In the genomic region with DNA sequence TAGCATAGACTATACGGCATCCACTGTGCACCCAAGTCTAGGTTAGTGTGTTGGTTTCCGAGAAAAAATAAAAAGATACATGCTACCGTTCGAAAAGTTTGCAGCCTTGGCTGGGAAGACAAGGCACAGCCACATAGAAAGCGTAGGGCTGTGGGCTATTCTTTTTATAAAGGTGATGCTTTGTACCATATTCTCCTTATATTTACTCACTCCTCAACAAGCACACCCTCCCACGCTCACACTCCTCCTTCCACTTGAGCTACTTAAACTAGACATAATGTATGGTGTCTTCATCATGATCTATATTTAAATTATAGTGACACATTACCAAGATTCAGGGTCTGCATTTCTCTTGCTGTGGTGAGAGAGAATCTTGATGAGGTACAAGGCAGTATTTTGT, we compare ENCODE assay signal across 15 cellular contexts.
DNase-seq lines count a peak whose midpoint lies in the region; ATAC-seq and TF ChIP-seq lines count a peak whose summit lies in the region.
"Had no signal": no experiment of that assay in that cellular context is flagged by ENCODE, and none has a peak within 500 bp of the region (broad histone marks: within the 10 kb centered on the region; RNA-seq: fewer than 3 reads in every experiment).

No MANE protein-coding gene starts in this region.

- H2BK15ac ChIP-seq in mesendoderm (replicated peaks; ENCODE audit: low read depth) = no peak overlapping the region

- ATAC-seq in RWPE2 (ENCODE audit: low read depth) (no peak), GM18505 (IDR thresholded peaks at IDR 0.05; ENCODE audit: unreplicated experiment) (no peak)
- ATAC-seq: HCT116 had no signal

- no peak overlapping the region for H3K4ac ChIP-seq in mesendoderm (ENCODE audit: low read depth, low read length)

- H3K18ac ChIP-seq in mesendoderm (ENCODE audit: low read length) = no peak overlapping the region

- H3K4me3 ChIP-seq in A673 (ENCODE audit: low read depth, low read length, poor library complexity, severe bottlenecking) (no peak overlapping the region), RWPE2 (ENCODE audit: severe bottlenecking) (no peak overlapping the region), mesendoderm (ENCODE audit: low read length) (no peak overlapping the region)
- H3K4me3 ChIP-seq: GM23248 had no signal

- peak overlapping the region; percentile 49 for H3K56ac ChIP-seq in mesendoderm (ENCODE audit: low read length)

- H2BK5ac ChIP-seq in mesendoderm (ENCODE audit: low read length) = no peak overlapping the region

- no peak for TF ChIP-seq CTCF in A673 (conservative IDR thresholded peaks at IDR 0.05; ENCODE audit: low read depth, low read length)
- TF ChIP-seq CTCF in RWPE2 (IDR thresholded peaks at IDR 0.05; ENCODE audit: poor library complexity, severe bottlenecking) = no peak

- no peaks in the 10 kb centered on the region for H3K36me3 ChIP-seq in A673 (ENCODE audit: insufficient read depth, low read length, poor library complexity, severe bottlenecking)
- no peaks in the 10 kb centered on the region for H3K36me3 ChIP-seq in RWPE2 (ENCODE audit: low read depth)
- H3K36me3 ChIP-seq in mesendoderm (ENCODE audit: control insufficient read depth, insufficient read depth, low read length) = no peaks in the 10 kb centered on the region

- BruUV-seq in A673 (replicated peaks; lab: Mats Ljungman, UMichigan) = no TSS peak

- H3K27ac ChIP-seq in A673 (ENCODE audit: low read depth, low read length, poor library complexity, severe bottlenecking) (peak overlapping the region; percentile 43), RWPE2 (ENCODE audit: poor library complexity, severe bottlenecking) (peak overlapping the region; percentile 86), mesendoderm (ENCODE audit: low read depth, low read length) (no peak overlapping the region)
- H3K27ac ChIP-seq: C4-2B, GM23248 had no signal

- H3K23ac ChIP-seq in mesendoderm (ENCODE audit: low read length) = no peak overlapping the region

- DNase-seq in A673 (ENCODE audit: low spot score) (no peak), RWPE2 (ENCODE audit: low spot score) (no peak), mesendoderm (no peak), superior temporal gyrus (ENCODE audit: extremely low spot score) (peak; percentile 59)
- no peak for DNase-seq in activated CD4-positive, alpha-beta T cell treated with anti-CD3 and anti-CD28 coated beads, Interleukin-2, amount 50 U/mL, for 4 hours
- DNase-seq: AML-193; Caco-2; CD4-positive, alpha-beta T cell; GM23248; H7; HFFc6; IMR-90 had no signal

- no peak overlapping the region for H4K5ac ChIP-seq in mesendoderm (ENCODE audit: low read length)

- intact Hi-C loops in A673 (cut with micrococcal nuclease; ENCODE audit: unreplicated experiment) = no loop called here

- TF ChIP-seq POLR2A in GM18505 (IDR thresholded peaks at IDR 0.05; ENCODE audit: borderline replicate concordance, extremely low read depth, insufficient read depth, insufficient read length) = no peak

- H2BK120ac ChIP-seq in mesendoderm (ENCODE audit: low read depth, low read length) = no peak overlapping the region

- no peaks in the 10 kb centered on the region for H3K9me3 ChIP-seq in A673 (ENCODE audit: low read depth, low read length, poor library complexity, severe bottlenecking)
- H3K9me3 ChIP-seq in RWPE2 (ENCODE audit: severe bottlenecking) = no peaks in the 10 kb centered on the region
- H3K9me3 ChIP-seq: Caco-2 had no signal

- H3K79me2 ChIP-seq in mesendoderm (ENCODE audit: control insufficient read depth, insufficient read depth, low read length) = no peaks in the 10 kb centered on the region

- peaks cover 21% of the 10 kb centered on the region for H3K4me1 ChIP-seq in A673 (ENCODE audit: insufficient read depth, low read length, poor library complexity, severe bottlenecking)
- peaks cover 17% of the 10 kb centered on the region for H3K4me1 ChIP-seq in RWPE2 (ENCODE audit: insufficient read depth, poor library complexity, severe bottlenecking)
- H3K4me1 ChIP-seq in mesendoderm (ENCODE audit: control insufficient read depth, low read depth, low read length) = no peaks in the 10 kb centered on the region
- H3K4me1 ChIP-seq: Caco-2 had no signal

- WGBS in mesendoderm (ENCODE audit: extremely low coverage, insufficient coverage, low lambda C conversion rate) = no CpG with 5 or more reads among the region's 6 CpGs

- POLR2A ChIA-PET in A673 (lab: Charles Lee; ENCODE audit: low non-redundant PET) = no interaction called here

- no peaks in the 10 kb centered on the region for H3K27me3 ChIP-seq in A673 (replicated peaks; ENCODE audit: insufficient read depth, low read depth, low read length, poor library complexity)
- H3K27me3 ChIP-seq in RWPE2 (ENCODE audit: insufficient read depth, poor library complexity, severe bottlenecking) = no peaks in the 10 kb centered on the region
- H3K27me3 ChIP-seq in mesendoderm (ENCODE audit: insufficient read depth, low read length, poor library complexity) = no peaks in the 10 kb centered on the region

- H2AK5ac ChIP-seq in mesendoderm (ENCODE audit: low read length) = no peak overlapping the region

- no peak overlapping the region for H4K8ac ChIP-seq in mesendoderm (ENCODE audit: low read depth, low read length)

- no peak overlapping the region for H3K4me2 ChIP-seq in mesendoderm (ENCODE audit: low read length)

- CTCF ChIA-PET in A673 (lab: Charles Lee) = no interaction called here

- H3K9ac ChIP-seq in mesendoderm (ENCODE audit: low read length) = no peak overlapping the region
- H3K9ac ChIP-seq: GM23248 had no signal

- no peaks in the 10 kb centered on the region for H3K79me1 ChIP-seq in mesendoderm (ENCODE audit: low read length)
